Comparison of ENCODE assay signal across 27 cellular contexts in the genomic region with DNA sequence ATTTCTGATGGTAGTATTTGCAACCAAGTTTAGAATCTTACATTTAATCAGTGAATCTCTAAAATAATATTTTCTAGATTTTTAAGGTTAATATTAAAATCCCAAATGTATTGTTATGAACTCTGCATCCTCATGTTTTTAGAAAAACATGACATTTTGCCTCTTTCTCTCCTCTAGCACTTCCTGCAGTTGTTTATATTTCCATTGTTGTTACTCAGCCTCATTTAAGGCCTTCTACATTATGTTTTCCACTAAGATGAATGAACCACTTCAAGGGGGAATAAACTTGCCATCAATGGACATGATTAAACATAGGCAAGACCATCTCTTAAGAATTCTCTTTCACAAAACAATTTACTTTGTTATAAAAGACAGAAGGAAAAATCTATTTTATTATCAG.
"Had no signal": no experiment of that assay in that cellular context is flagged by ENCODE, and none has a peak within 500 bp of the region (broad histone marks: within the 10 kb centered on the region; RNA-seq: fewer than 3 reads in every experiment).

No MANE protein-coding gene starts in this region.

- H3K27ac Mint-ChIP-seq: immature natural killer cell; memory B cell; naive thymus-derived CD8-positive, alpha-beta T cell; nephron; progenitor cell of endocrine pancreas; stimulated activated naive B cell treated with anti-CD40 and anti-IgM and Interleukin-4, amounts not matched to agents 10 μg/mL and 1 μg/mL and 100 μg/mL, for 72 hours had no signal

- H3K9me3 ChIP-seq: left ventricle myocardium inferior, ovary, stomach, testis, thyroid gland, transverse colon, upper lobe of left lung, vagina had no signal

- H3K4me3 Mint-ChIP-seq: immature natural killer cell; memory B cell; naive thymus-derived CD8-positive, alpha-beta T cell; nephron; neural crest cell; stimulated activated naive B cell treated with anti-CD40 and anti-IgM and Interleukin-4, amounts not matched to agents 10 μg/mL and 1 μg/mL and 100 μg/mL, for 72 hours had no signal

- H3K9me3 Mint-ChIP-seq: nephron, neural crest cell had no signal

- H3K27me3 ChIP-seq: ovary, stomach, testis, thyroid gland, transverse colon, upper lobe of left lung, vagina had no signal

- DNase-seq: hypothalamus; immature natural killer cell; left ventricle myocardium inferior; naive thymus-derived CD8-positive, alpha-beta T cell; nucleus accumbens; ovary; retina; right cardiac atrium; stimulated activated CD4-positive, alpha-beta T cell treated with anti-CD3 and anti-CD28 coated beads, Interleukin-12 subunit alpha, Interleukin-12 subunit beta, amount 100 ng/mL, for 4 hours; stimulated activated CD4-positive, alpha-beta T cell treated with anti-CD3 and anti-CD28 coated beads, Interleukin-15, amount 100 ng/mL, for 24 hours; stimulated activated CD4-positive, alpha-beta T cell treated with anti-CD3 and anti-CD28 coated beads, Interleukin-2, amount 100 ng/mL, for 24 hours; stimulated activated CD4-positive, alpha-beta T cell treated with anti-CD3 and anti-CD28 coated beads, Interleukin-4, amount 100 ng/mL, for 1 hour; stimulated activated naive B cell treated with anti-CD40 and anti-IgM and Interleukin-4, amounts not matched to agents 10 μg/mL and 1 μg/mL and 100 μg/mL, for 72 hours; stimulated activated naive CD8-positive, alpha-beta T cell treated with anti-CD3 and anti-CD28 coated beads, Interleukin-15, Interleukin-2, amounts not matched to agents 100 U/mL and 50 U/mL, for 24 hours; stomach; testis; thyroid gland; transverse colon; upper lobe of left lung had no signal

- H3K4me1 Mint-ChIP-seq: immature natural killer cell; memory B cell; naive thymus-derived CD8-positive, alpha-beta T cell; nephron; neural crest cell; stimulated activated naive B cell treated with anti-CD40 and anti-IgM and Interleukin-4, amounts not matched to agents 10 μg/mL and 1 μg/mL and 100 μg/mL, for 72 hours had no signal

- H3K36me3 ChIP-seq: left ventricle myocardium inferior, ovary, stomach, thyroid gland, transverse colon, upper lobe of left lung, vagina had no signal

- H3K27me3 Mint-ChIP-seq: memory B cell; progenitor cell of endocrine pancreas; stimulated activated naive B cell treated with anti-CD40 and anti-IgM and Interleukin-4, amounts not matched to agents 10 μg/mL and 1 μg/mL and 100 μg/mL, for 72 hours had no signal

- H3K4me1 ChIP-seq: left ventricle myocardium inferior, stomach, testis, thyroid gland, transverse colon, upper lobe of left lung, vagina had no signal

- FAIRE-seq: islet of Langerhans had no signal

- H3K27ac ChIP-seq: left ventricle myocardium inferior, ovary, skin epidermis, stomach, testis, thyroid gland, transverse colon, upper lobe of left lung, vagina had no signal

- H3K4me3 ChIP-seq: left ventricle myocardium inferior, lung, ovary, skin epidermis, stomach, testis, thyroid gland, transverse colon, upper lobe of left lung, vagina had no signal

- H3K36me3 Mint-ChIP-seq: memory B cell; naive thymus-derived CD8-positive, alpha-beta T cell; stimulated activated naive B cell treated with anti-CD40 and anti-IgM and Interleukin-4, amounts not matched to agents 10 μg/mL and 1 μg/mL and 100 μg/mL, for 72 hours had no signal
